Comparison of ENCODE assay signal across 1 cellular context in the genomic region with DNA sequence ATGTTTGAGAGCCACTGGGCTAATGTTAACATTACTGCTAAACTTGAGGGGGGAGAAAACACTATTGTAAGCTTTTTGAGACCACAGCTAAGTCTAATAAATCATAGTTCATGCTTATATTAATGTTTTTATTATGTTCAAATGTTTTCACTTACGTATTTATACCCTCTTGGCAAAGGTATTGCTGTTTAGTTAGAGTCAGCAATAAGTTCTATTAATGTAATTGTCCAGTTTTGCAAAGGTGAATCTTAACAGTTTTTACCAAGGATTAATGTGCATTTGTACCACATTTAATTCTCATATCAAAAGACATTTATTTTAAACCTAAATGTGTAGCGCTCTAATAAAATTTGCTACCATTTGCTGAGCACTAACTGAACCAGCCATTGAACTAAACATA.
TF ChIP-seq lines count a peak whose summit lies in the region.

No MANE protein-coding gene starts in this region.

TF ChIP-seq in HepG2, 621 proteins besides CTCF, POLR2A, EP300 and RAD21 (continued from another document):
- TF ChIP-seq, protein P1, sequence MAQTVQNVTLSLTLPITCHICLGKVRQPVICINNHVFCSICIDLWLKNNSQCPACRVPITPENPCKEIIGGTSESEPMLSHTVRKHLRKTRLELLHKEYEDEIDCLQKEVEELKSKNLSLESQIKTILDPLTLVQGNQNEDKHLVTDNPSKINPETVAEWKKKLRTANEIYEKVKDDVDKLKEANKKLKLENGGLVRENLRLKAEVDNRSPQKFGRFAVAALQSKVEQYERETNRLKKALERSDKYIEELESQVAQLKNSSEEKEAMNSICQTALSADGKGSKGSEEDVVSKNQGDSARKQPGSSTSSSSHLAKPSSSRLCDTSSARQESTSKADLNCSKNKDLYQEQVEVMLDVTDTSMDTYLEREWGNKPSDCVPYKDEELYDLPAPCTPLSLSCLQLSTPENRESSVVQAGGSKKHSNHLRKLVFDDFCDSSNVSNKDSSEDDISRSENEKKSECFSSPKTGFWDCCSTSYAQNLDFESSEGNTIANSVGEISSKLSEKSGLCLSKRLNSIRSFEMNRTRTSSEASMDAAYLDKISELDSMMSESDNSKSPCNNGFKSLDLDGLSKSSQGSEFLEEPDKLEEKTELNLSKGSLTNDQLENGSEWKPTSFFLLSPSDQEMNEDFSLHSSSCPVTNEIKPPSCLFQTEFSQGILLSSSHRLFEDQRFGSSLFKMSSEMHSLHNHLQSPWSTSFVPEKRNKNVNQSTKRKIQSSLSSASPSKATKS (CRISPR knock-in tag; IDR thresholded peaks at IDR 0.05) = no peak
TF ChIP-seq in HepG2: peak in this region for 2.
